ENCODE assay signal across 29 cellular contexts in the genomic region with DNA sequence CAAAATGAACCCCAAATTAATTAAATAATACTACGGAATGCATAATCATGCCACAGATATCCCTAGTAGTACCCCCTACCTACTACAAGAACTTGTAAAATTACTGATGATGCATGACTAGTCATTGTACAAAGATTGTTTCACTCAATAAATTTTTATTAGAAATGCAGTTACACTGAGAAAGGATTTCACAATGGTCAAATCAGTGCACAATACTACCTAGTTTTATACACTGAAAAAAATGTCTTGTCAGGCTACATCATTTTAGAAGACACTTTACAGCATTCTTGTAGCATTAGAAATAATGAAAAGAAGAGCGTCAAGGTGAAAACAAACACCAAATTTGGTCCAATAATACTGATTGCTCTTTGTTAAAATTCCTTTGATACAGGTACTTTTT.
"Had no signal": no experiment of that assay in that cellular context is flagged by ENCODE, and none has a peak within 500 bp of the region (broad histone marks: within the 10 kb centered on the region; RNA-seq: fewer than 3 reads in every experiment).

No MANE protein-coding gene starts in this region.

- H3K36me3 ChIP-seq: left lung, lower lobe of right lung, neutrophil, right atrium auricular region, right lobe of liver, tibial nerve, uterus had no signal

- H3K9me3 ChIP-seq: lower lobe of right lung, neutrophil, psoas muscle, right atrium auricular region, right lobe of liver, tibial nerve, uterus had no signal

- H3K4me3 ChIP-seq: left lung, lower lobe of right lung, psoas muscle, right atrium auricular region, right lobe of liver, smooth muscle cell, tibial nerve, uterus had no signal

- H3K9me3 Mint-ChIP-seq: nephron; neural crest cell; stimulated activated memory B cell treated with anti-CD40 and anti-IgM and Interleukin-4, amounts not matched to agents 10 μg/mL and 1 μg/mL and 100 μg/mL, for 72 hours; stimulated activated naive CD8-positive, alpha-beta T cell treated with anti-CD3 and anti-CD28 coated beads, Interleukin-15, amount 100 ng/mL, for 72 hours; type B pancreatic cell had no signal

- H2AFZ ChIP-seq: parathyroid adenoma had no signal

- ATAC-seq: left colon; left lung; lower lobe of right lung; naive thymus-derived CD8-positive, alpha-beta T cell; psoas muscle; right lobe of liver; stimulated activated memory B cell treated with anti-CD40 and anti-IgM and Interleukin-4, amounts not matched to agents 10 μg/mL and 1 μg/mL and 100 μg/mL, for 72 hours; stimulated activated naive CD8-positive, alpha-beta T cell treated with anti-CD3 and anti-CD28 coated beads, Interleukin-15, amount 100 ng/mL, for 72 hours had no signal

- H3K4me3 Mint-ChIP-seq: naive thymus-derived CD8-positive, alpha-beta T cell; nephron; neural crest cell; stimulated activated memory B cell treated with anti-CD40 and anti-IgM and Interleukin-4, amounts not matched to agents 10 μg/mL and 1 μg/mL and 100 μg/mL, for 72 hours; stimulated activated naive CD8-positive, alpha-beta T cell treated with anti-CD3 and anti-CD28 coated beads, Interleukin-15, amount 100 ng/mL, for 72 hours; type B pancreatic cell had no signal

- H3K27ac ChIP-seq: left lung, lower lobe of right lung, neutrophil, parathyroid adenoma, psoas muscle, right atrium auricular region, right lobe of liver, tibial nerve, uterus had no signal

- H3K4me2 ChIP-seq: smooth muscle cell had no signal

- DNase-seq: hippocampal formation; kidney glomerular epithelial cell; left colon; left lung; lower lobe of right lung; mammary epithelial cell; mesenchymal stem cell; naive thymus-derived CD8-positive, alpha-beta T cell; occipital lobe; psoas muscle; right lobe of liver; stimulated activated CD4-positive, alpha-beta T cell treated with anti-CD3 and anti-CD28 coated beads, Interleukin-1b, Interleukin-23, amount 100 ng/mL, for 48 hours; stimulated activated CD4-positive, alpha-beta T cell treated with anti-CD3 and anti-CD28 coated beads, Interleukin-2, amount 100 ng/mL, for 48 hours; stimulated activated CD4-positive, alpha-beta T cell treated with anti-CD3 and anti-CD28 coated beads, Interleukin-4, amount 100 ng/mL, for 4 hours; stimulated activated CD8-positive, alpha-beta memory T cell treated with anti-CD3 and anti-CD28 coated beads, Interleukin-4, amount 100 ng/mL, for 48 hours; stimulated activated naive CD4-positive, alpha-beta T cell treated with Interleukin-2 at 50 U/mL for 16 hours; stimulated activated naive CD8-positive, alpha-beta T cell treated with anti-CD3 and anti-CD28 coated beads, Interleukin-15, amount 100 ng/mL, for 72 hours; substantia nigra; uterus had no signal

- H3K79me2 ChIP-seq: parathyroid adenoma had no signal

- H3K27me3 Mint-ChIP-seq: naive thymus-derived CD8-positive, alpha-beta T cell; stimulated activated memory B cell treated with anti-CD40 and anti-IgM and Interleukin-4, amounts not matched to agents 10 μg/mL and 1 μg/mL and 100 μg/mL, for 72 hours; stimulated activated naive CD8-positive, alpha-beta T cell treated with anti-CD3 and anti-CD28 coated beads, Interleukin-15, amount 100 ng/mL, for 72 hours; type B pancreatic cell had no signal

- FAIRE-seq: keratinocyte had no signal

- H3K9ac ChIP-seq: parathyroid adenoma had no signal

- H3K36me3 Mint-ChIP-seq: naive thymus-derived CD8-positive, alpha-beta T cell; type B pancreatic cell had no signal

- H3K27me3 ChIP-seq: left lung, neutrophil, right atrium auricular region, right lobe of liver, tibial nerve, uterus had no signal

- H3K4me1 Mint-ChIP-seq: naive thymus-derived CD8-positive, alpha-beta T cell; nephron; stimulated activated naive CD8-positive, alpha-beta T cell treated with anti-CD3 and anti-CD28 coated beads, Interleukin-15, amount 100 ng/mL, for 72 hours had no signal

- H3K4me1 ChIP-seq: left lung, lower lobe of right lung, parathyroid adenoma, psoas muscle, right atrium auricular region, right lobe of liver, tibial nerve, uterus had no signal
